Comparison of ENCODE assay signal across 20 cellular contexts in the genomic region with DNA sequence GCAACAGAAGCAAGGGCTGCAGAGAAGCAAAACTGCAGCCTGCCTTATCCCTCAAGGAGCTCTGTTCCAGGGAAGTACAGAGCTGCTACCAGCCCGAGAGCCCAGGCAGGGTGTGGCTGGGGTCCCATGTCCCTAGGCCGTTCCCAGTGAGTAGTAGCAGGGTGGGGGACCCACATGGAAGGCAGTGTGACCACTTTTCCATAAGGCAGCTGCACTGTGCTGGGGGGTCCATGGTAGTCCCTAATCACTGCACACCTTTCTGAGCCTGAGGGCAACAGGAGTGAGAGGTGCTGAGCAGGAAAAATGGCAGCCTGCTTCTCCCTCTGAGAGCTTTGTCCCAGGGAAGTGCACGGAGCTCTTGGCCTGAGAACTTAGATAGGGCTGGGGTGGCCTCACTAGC.
DNase-seq lines count a peak whose midpoint lies in the region; ATAC-seq and TF ChIP-seq lines count a peak whose summit lies in the region.
"Had no signal": no experiment of that assay in that cellular context is flagged by ENCODE, and none has a peak within 500 bp of the region (broad histone marks: within the 10 kb centered on the region; RNA-seq: fewer than 3 reads in every experiment).

No MANE protein-coding gene starts in this region.

- peak; percentile 25 for DNase-seq in ELF-1 (ENCODE audit: low read depth, low spot score)
- no peak for DNase-seq in esophagus muscularis mucosa (ENCODE audit: extremely low spot score)
- DNase-seq in mucosa of descending colon: no peak
- DNase-seq in sciatic nerve (ENCODE audit: low spot score): peak; percentile 34
- no peak for DNase-seq in endodermal cell
- DNase-seq in NCI-H345 (lab: John Stamatoyannopoulos, UW): no peak
- no peak for DNase-seq in NCI-H187 (lab: John Stamatoyannopoulos, UW)
- DNase-seq in RPMI8226: no peak
- DNase-seq: 8988T; ACHN; BE2C; C1 segment of cervical spinal cord; Caco-2; CD4-positive, CD25-positive, alpha-beta regulatory T cell; CD8-positive, alpha-beta T cell; DMS79 treated with DMSO at 0.1 percent for 48 hours; GDM1 had no signal

- H3K4me3 ChIP-seq in esophagus muscularis mucosa: no peak overlapping the region
- H3K4me3 ChIP-seq in mucosa of descending colon: no peak overlapping the region
- no peak overlapping the region for H3K4me3 ChIP-seq in endodermal cell (ENCODE audit: low read length)
- H3K4me3 ChIP-seq: BLaER1, GM12878 had no signal

- TF ChIP-seq CTCF in esophagus muscularis mucosa (IDR thresholded peaks at IDR 0.05) (no peak), mucosa of descending colon (IDR thresholded peaks at IDR 0.05) (no peak), endodermal cell (conservative IDR thresholded peaks at IDR 0.05) (no peak)

- no peak overlapping the region for H3K9ac ChIP-seq in endodermal cell (ENCODE audit: extremely low read depth, low read length, poor library complexity, severe bottlenecking)
- H3K9ac ChIP-seq: BLaER1 had no signal

- H3K4me1 Mint-ChIP-seq in endodermal cell: peaks cover 8% of the 10 kb centered on the region

- no peak overlapping the region for H3K27ac Mint-ChIP-seq in endodermal cell
- H3K27ac Mint-ChIP-seq: CD4-positive, CD25-positive, alpha-beta regulatory T cell; CD8-positive, alpha-beta T cell had no signal

- ATAC-seq in mucosa of descending colon (peak; percentile 16), sciatic nerve (no peak)
- ATAC-seq: CD8-positive, alpha-beta T cell; GM12878 had no signal

- intact Hi-C loops in esophagus muscularis mucosa (cut with DNase I) (no loop called here), mucosa of descending colon (cut with DNase I, micrococcal nuclease) (no loop called here), sciatic nerve (cut with DNase I) (no loop called here)

- no peak overlapping the region for H3K4me3 Mint-ChIP-seq in endodermal cell
- H3K4me3 Mint-ChIP-seq: CD14-positive monocyte; CD4-positive, CD25-positive, alpha-beta regulatory T cell; CD8-positive, alpha-beta T cell had no signal

- H3K27ac ChIP-seq in esophagus muscularis mucosa (replicated peaks in 1 of 4): peak overlapping the region in 3 of 4 donors; percentile 6 to 55 (median 31)
- H3K27ac ChIP-seq in endodermal cell (ENCODE audit: low read depth, low read length): no peak overlapping the region
- H3K27ac ChIP-seq: BLaER1 had no signal

- no peak for TF ChIP-seq POLR2A in esophagus muscularis mucosa (IDR thresholded peaks at IDR 0.05; ENCODE audit: low read depth)

- H3K27me3 ChIP-seq in esophagus muscularis mucosa: no peaks in the 10 kb centered on the region
- no peaks in the 10 kb centered on the region for H3K27me3 ChIP-seq in endodermal cell (ENCODE audit: control insufficient read depth, insufficient read depth, low read length, poor library complexity, severe bottlenecking)
- H3K27me3 ChIP-seq: BE2C had no signal

- H3K36me3 ChIP-seq in esophagus muscularis mucosa (no peaks in the 10 kb centered on the region), mucosa of descending colon (ENCODE audit: low read depth) (no peaks in the 10 kb centered on the region), endodermal cell (ENCODE audit: control insufficient read depth, insufficient read depth, low read length) (no peaks in the 10 kb centered on the region)
- H3K36me3 ChIP-seq: BE2C, BLaER1 had no signal

- H3K9me3 Mint-ChIP-seq in endodermal cell: peaks cover 53% of the 10 kb centered on the region

- TF ChIP-seq EP300 in esophagus muscularis mucosa (IDR thresholded peaks at IDR 0.05): no peak

- WGBS in esophagus muscularis mucosa: 75% methylated on average over 1 of the region's 3 CpGs
- 80% methylated on average over 3 of the region's 3 CpGs; no CpG with 5 or more reads in 1 of the 2 experiments for WGBS in endodermal cell (ENCODE audit: insufficient coverage in 1 of 2, insufficient read length in 1 of 2), 2 experiments

- H3K4me1 ChIP-seq in esophagus muscularis mucosa (peaks cover 0 to 22% (median 21%) of the 10 kb centered on the region in 4 donors), mucosa of descending colon (ENCODE audit: low read depth) (no peaks in the 10 kb centered on the region), endodermal cell (ENCODE audit: control insufficient read depth, insufficient read depth, low read length) (no peaks in the 10 kb centered on the region)
- H3K4me1 ChIP-seq: BE2C, BLaER1, Caco-2 had no signal

- H3K9me3 ChIP-seq in esophagus muscularis mucosa: peaks cover 0 to 6% (median 0%) of the 10 kb centered on the region in 4 donors
- no peaks in the 10 kb centered on the region for H3K9me3 ChIP-seq in mucosa of descending colon
- no peaks in the 10 kb centered on the region for H3K9me3 ChIP-seq in endodermal cell (ENCODE audit: control insufficient read depth, low read length)
- H3K9me3 ChIP-seq: BE2C, BLaER1, Caco-2 had no signal

- H3K36me3 Mint-ChIP-seq in endodermal cell (ENCODE audit: low read depth): no peaks in the 10 kb centered on the region

- H3K27me3 Mint-ChIP-seq in endodermal cell (ENCODE audit: insufficient read depth): no peaks in the 10 kb centered on the region
- H3K27me3 Mint-ChIP-seq: CD4-positive, CD25-positive, alpha-beta regulatory T cell had no signal

Comparison
In these comparisons a context has a peak if more than half of its experiments do, and no peak if none do; other contexts are left out.
1. DNase-seq: peak in ELF-1 (single experiment) and sciatic nerve (single experiment); none in esophagus muscularis mucosa (single experiment), mucosa of descending colon (0 of 3), endodermal cell (single experiment), NCI-H345 (single experiment), NCI-H187 (0 of 2) and RPMI8226 (single experiment).